Comparison of ENCODE assay signal across 15 cellular contexts in the genomic region with DNA sequence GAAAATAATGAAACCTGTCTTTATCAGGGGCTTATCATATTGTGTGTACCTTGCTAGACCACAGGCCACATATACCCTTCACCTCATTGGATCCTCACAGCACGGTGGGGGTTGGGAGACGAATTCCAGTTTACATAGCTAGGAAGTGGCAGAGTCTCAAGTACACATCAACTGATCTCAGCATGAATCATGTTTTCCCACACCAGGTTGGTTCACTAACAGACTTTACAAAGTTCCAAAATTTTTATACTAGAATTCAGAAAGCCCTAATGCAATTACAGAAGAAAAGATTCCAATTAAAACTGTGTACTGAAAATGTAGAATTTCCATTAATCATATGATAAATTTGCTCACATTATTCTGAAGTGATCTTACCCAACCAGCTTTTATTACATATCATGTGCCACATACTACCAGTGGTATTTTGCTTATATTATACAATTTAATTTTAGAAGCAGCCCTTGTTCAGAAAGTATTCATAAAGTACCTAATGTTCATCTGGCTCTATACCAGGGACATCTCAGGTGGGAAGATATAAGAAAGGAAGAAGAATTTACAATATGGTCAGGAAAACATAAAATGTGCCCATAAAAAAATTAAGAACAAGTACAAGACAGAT.
DNase-seq lines count a peak whose midpoint lies in the region; ATAC-seq, FAIRE-seq and TF ChIP-seq lines count a peak whose summit lies in the region.
"Had no signal": no experiment of that assay in that cellular context is flagged by ENCODE, and none has a peak within 500 bp of the region (broad histone marks: within the 10 kb centered on the region; RNA-seq: fewer than 3 reads in every experiment).

No MANE protein-coding gene starts in this region.

- peaks cover 7 to 17% of the 10 kb centered on the region in 2 donors for H3K4me1 Mint-ChIP-seq in natural killer cell treated with Interleukin-12 subunit alpha and Interleukin-12 subunit beta and Interleukin-15 and Interleukin-18, amount 100 ng/mL, for 72 hours (ENCODE audit: low read depth in 2 of 2)
- H3K4me1 Mint-ChIP-seq: activated naive CD4-positive, alpha-beta T cell treated with anti-CD3 and anti-CD28 coated beads, Interleukin-2, amount 50 U/mL, for 24 hours; CD14-positive monocyte had no signal

- H3K9me3 Mint-ChIP-seq in natural killer cell treated with Interleukin-12 subunit alpha and Interleukin-12 subunit beta and Interleukin-15 and Interleukin-18, amount 100 ng/mL, for 72 hours = no peaks in the 10 kb centered on the region
- H3K9me3 Mint-ChIP-seq: CD14-positive monocyte; T-helper 2 cell treated with Interferon-gamma antibody and Interleukin-4, amounts not matched to agents 5 μg/mL and 100 μg/mL, for 36 hours had no signal

- DNase-seq in EL (peak; percentile 63), RKO (ENCODE audit: low spot score) (peak; percentile 21), myocyte (ENCODE audit: low read depth) (peak; percentile 36), D721Med (ENCODE audit: insufficient read length, low spot score) (no peak), SKM-1 (lab: John Stamatoyannopoulos, UW; ENCODE audit: unreplicated experiment) (no peak), left colon (no peak)
- DNase-seq in natural killer cell treated with Interleukin-12 subunit alpha and Interleukin-12 subunit beta and Interleukin-15 and Interleukin-18, amount 100 ng/mL, for 72 hours (ENCODE audit: low spot score) = no peak
- DNase-seq: activated CD8-positive, alpha-beta memory T cell treated with anti-CD3 and anti-CD28 coated beads for 24 hours; effector CD4-positive, alpha-beta T cell; NCI-H1694 treated with DMSO at 0.1 percent for 48 hours had no signal

- no peak overlapping the region for H3K4me3 Mint-ChIP-seq in natural killer cell treated with Interleukin-12 subunit alpha and Interleukin-12 subunit beta and Interleukin-15 and Interleukin-18, amount 100 ng/mL, for 72 hours
- H3K4me3 Mint-ChIP-seq: activated naive CD4-positive, alpha-beta T cell treated with anti-CD3 and anti-CD28 coated beads, Interleukin-2, amount 50 U/mL, for 24 hours; CD14-positive monocyte; T-helper 2 cell treated with Interferon-gamma antibody and Interleukin-4, amounts not matched to agents 5 μg/mL and 100 μg/mL, for 36 hours had no signal

- no peak overlapping the region for H3K27ac Mint-ChIP-seq in natural killer cell treated with Interleukin-12 subunit alpha and Interleukin-12 subunit beta and Interleukin-15 and Interleukin-18, amount 100 ng/mL, for 72 hours
- H3K27ac Mint-ChIP-seq: activated naive CD4-positive, alpha-beta T cell treated with anti-CD3 and anti-CD28 coated beads, Interleukin-2, amount 50 U/mL, for 24 hours; T-helper 2 cell treated with Interferon-gamma antibody and Interleukin-4, amounts not matched to agents 5 μg/mL and 100 μg/mL, for 36 hours had no signal

- H3K36me3 Mint-ChIP-seq in natural killer cell treated with Interleukin-12 subunit alpha and Interleukin-12 subunit beta and Interleukin-15 and Interleukin-18, amount 100 ng/mL, for 72 hours = peaks cover 13% of the 10 kb centered on the region

- intact Hi-C loops in left colon (cut with DNase I, micrococcal nuclease) = no loop called here

- FAIRE-seq in D721Med (lab: Jason Lieb, UNC) = no peak
- FAIRE-seq: H1 had no signal

- TF ChIP-seq CTCF in D721Med (IDR thresholded peaks at IDR 0.05; ENCODE audit: insufficient read depth, missing control alignments) = no peak

- no peaks in the 10 kb centered on the region for H3K27me3 Mint-ChIP-seq in natural killer cell treated with Interleukin-12 subunit alpha and Interleukin-12 subunit beta and Interleukin-15 and Interleukin-18, amount 100 ng/mL, for 72 hours
- H3K27me3 Mint-ChIP-seq: activated naive CD4-positive, alpha-beta T cell treated with anti-CD3 and anti-CD28 coated beads, Interleukin-2, amount 50 U/mL, for 24 hours had no signal

- ATAC-seq in esophagus mucosa (peak; percentile 28), left colon (no peak)
- no peak for ATAC-seq in natural killer cell treated with Interleukin-12 subunit alpha and Interleukin-12 subunit beta and Interleukin-15 and Interleukin-18, amount 100 ng/mL, for 72 hours

Comparison
In these comparisons a context has a peak if more than half of its experiments do, and no peak if none do; other contexts are left out.
1. DNase-seq: peak in EL (single experiment), RKO (single experiment) and myocyte (single experiment); none in D721Med (single experiment), SKM-1 (single experiment), left colon (0 of 2) and natural killer cell treated with Interleukin-12 subunit alpha and Interleukin-12 subunit beta and Interleukin-15 and Interleukin-18, amount 100 ng/mL, for 72 hours (single experiment).